14 cellular contexts compared by ENCODE assay signal in genomic region chr10:6180480-6181110, GRCh38. TPM values are rescaled to one million over a fixed set of nuclear protein-coding genes. Genes with fewer than 3 reads are reported as not detected.
DNase-seq lines count a peak whose midpoint lies in the region; ATAC-seq, FAIRE-seq and TF ChIP-seq lines count a peak whose summit lies in the region.
"Had no signal": no experiment of that assay in that cellular context is flagged by ENCODE, and none has a peak within 500 bp of the region (broad histone marks: within the 10 kb centered on the region; RNA-seq: fewer than 3 reads in every experiment).

No MANE protein-coding gene starts in this region.

- no peak for TF ChIP-seq EP300 in GM12878 (IDR thresholded peaks at IDR 0.05; ENCODE audit: borderline replicate concordance in 1 of 2, control insufficient read depth in 1 of 2, low read depth in 2 of 2, low read length in 2 of 2)

- H3K27ac ChIP-seq in HEK293 (ENCODE audit: extremely low read depth, low read depth, low read length) (no peak overlapping the region), GM12878 (ENCODE audit: control insufficient read depth, insufficient read depth) (no peak overlapping the region)
- H3K27ac ChIP-seq: 22Rv1 had no signal

- BruUV-seq in GM12878 (replicated peaks; lab: Mats Ljungman, UMichigan): no TSS peak

- H3K27me3 Mint-ChIP-seq in activated CD4-positive, alpha-beta T cell treated with anti-CD3 and anti-CD28 coated beads, Interleukin-2, amount 10 ng/mL, durations not matched to agents 7 days and 5 days: no peaks in the 10 kb centered on the region

- intact Hi-C loops in GM12878 (cut with micrococcal nuclease; ENCODE audit: unreplicated experiment) (no loop called here), head of caudate nucleus (cut with DNase I) (no loop called here)

- no peaks in the 10 kb centered on the region for H4K20me1 ChIP-seq in GM12878 (ENCODE audit: control insufficient read depth, insufficient read depth)

- 57% methylated on average over 4 of the region's 4 CpGs for WGBS in GM12878 (ENCODE audit: insufficient coverage, insufficient replicate concordance, low lambda C conversion rate, missing lambda C conversion rate)

- no peak overlapping the region for H2AFZ ChIP-seq in GM12878 (ENCODE audit: control insufficient read depth, low read depth, low read length)

- peaks cover 43% of the 10 kb centered on the region for H3K4me1 Mint-ChIP-seq in activated CD4-positive, alpha-beta T cell treated with anti-CD3 and anti-CD28 coated beads, Interleukin-2, amount 10 ng/mL, durations not matched to agents 7 days and 5 days

- no peak for TF ChIP-seq POLR2A in GM12878 (IDR thresholded peaks at IDR 0.05; ENCODE audit: low read depth, low read length)

- CTCF ChIA-PET in activated CD4-positive, alpha-beta T cell treated with anti-CD3 and anti-CD28 coated beads, Interleukin-2, amount 10 ng/mL, durations not matched to agents 7 days and 5 days (lab: Charles Lee): interaction anchor here (1.9 kb wide), 1 partner anchor 22 kb away, joined by 6 read pairs; the partner anchor contains the start of gene PFKFB3
- CTCF ChIA-PET in HEK293 (lab: Yijun Ruan, JAX): no interaction called here
- CTCF ChIA-PET in GM12878 (lab: Yijun Ruan, JAX): no interaction called here

- H3K9me3 Mint-ChIP-seq in activated CD4-positive, alpha-beta T cell treated with anti-CD3 and anti-CD28 coated beads, Interleukin-2, amount 10 ng/mL, durations not matched to agents 7 days and 5 days: no peaks in the 10 kb centered on the region

- TF ChIP-seq RAD21 in GM12878 (IDR thresholded peaks at IDR 0.05; ENCODE audit: insufficient read depth, low read depth, low read length): no peak

- no peak for TF ChIP-seq CTCF in HEK293 (tag by site-specific recombination; IDR thresholded peaks at IDR 0.05)
- no peak for TF ChIP-seq CTCF in GM12878 (IDR thresholded peaks at IDR 0.05 in 2 of 3, conservative IDR thresholded peaks at IDR 0.05 in 1 of 3; ENCODE audit: control insufficient read depth in 2 of 3, extremely low read depth in 1 of 3, insufficient read depth in 1 of 3, low read depth in 3 of 3, low read length in 3 of 3)

- ATAC-seq in GM12878: no peak

- H3K4me3 ChIP-seq in HEK293 (ENCODE audit: low read depth, low read length) (no peak overlapping the region), GM12878 (no peak overlapping the region)

- H3K36me3 ChIP-seq in HEK293 (ENCODE audit: control insufficient read depth in 2 of 2, insufficient read depth in 1 of 2, low read length in 2 of 2) (no peaks in the 10 kb centered on the region), GM12878 (ENCODE audit: control insufficient read depth in 2 of 2, insufficient read depth in 2 of 2, low read length in 1 of 2) (peaks cover 0 to 1% of the 10 kb centered on the region in 2 experiments; a peak in 1 of 4 replicates)

- POLR2A ChIA-PET in activated CD4-positive, alpha-beta T cell treated with anti-CD3 and anti-CD28 coated beads, Interleukin-2, amount 10 ng/mL, durations not matched to agents 7 days and 5 days (lab: Charles Lee): no interaction called here
- POLR2A ChIA-PET in HEK293 (lab: Yijun Ruan, JAX): no interaction called here
- POLR2A ChIA-PET in GM12878 (lab: Charles Lee): no interaction called here

- SMC1A ChIA-PET in GM12878 (lab: Charles Lee; ENCODE audit: uncharacterized antibody, unreplicated experiment): interaction anchor here (0.6 kb wide), 1 partner anchor 442 kb away, joined by 3 read pairs; no protein-coding TSS in a partner anchor

- H3K9ac ChIP-seq in GM12878 (ENCODE audit: control insufficient read depth, insufficient read depth, low read length): no peak overlapping the region

- H3K4me3 Mint-ChIP-seq in activated CD4-positive, alpha-beta T cell treated with anti-CD3 and anti-CD28 coated beads, Interleukin-2, amount 10 ng/mL, durations not matched to agents 7 days and 5 days: no peak overlapping the region
- H3K4me3 Mint-ChIP-seq: CD14-positive monocyte had no signal

- no peaks in the 10 kb centered on the region for H3K9me3 ChIP-seq in HEK293 (ENCODE audit: control insufficient read depth, insufficient read depth, low read depth, low read length)
- no peaks in the 10 kb centered on the region for H3K9me3 ChIP-seq in GM12878 (replicated peaks; ENCODE audit: control insufficient read depth, insufficient read depth, low read length)

- no peak for DNase-seq in activated CD4-positive, alpha-beta T cell treated with anti-CD3 and anti-CD28 coated beads, Interleukin-2, amount 10 ng/mL, durations not matched to agents 7 days and 5 days
- no peak for DNase-seq in activated CD4-positive, alpha-beta T cell treated with anti-CD3 and anti-CD28 coated beads for 1 hour
- DNase-seq in GM12878 (ENCODE audit: low read depth, low spot score) (no peak), glomerular visceral epithelial cell (ENCODE audit: extremely low spot score) (no peak), head of caudate nucleus (no peak), GM19238 (ENCODE audit: insufficient read length, low spot score) (no peak)
- DNase-seq: DMS 273 treated with DMSO at 0.1 percent for 48 hours, HCEC 1CT, IMR-90, KG1 had no signal

- H3K4me2 ChIP-seq in GM12878 (ENCODE audit: control insufficient read depth, insufficient read depth): no peak overlapping the region

- RAD21 ChIA-PET in GM12878 (lab: Charles Lee; ENCODE audit: unreplicated experiment): interaction anchor here (1.0 kb wide), 1 partner anchor 20 kb away, joined by 3 read pairs; no protein-coding TSS in a partner anchor

- no peaks in the 10 kb centered on the region; the same call in 1 of the 2 replicates for H3K79me2 ChIP-seq in GM12878 (ENCODE audit: control insufficient read depth, insufficient read depth, low read length)

- in situ Hi-C loops in GM12878 (cut with MboI): no loop called here

- no peaks in the 10 kb centered on the region for H3K4me1 ChIP-seq in HEK293 (ENCODE audit: control insufficient read depth, insufficient read depth, low read length)
- H3K4me1 ChIP-seq in GM12878 (ENCODE audit: control insufficient read depth, insufficient read depth, low read length): peaks cover 10% of the 10 kb centered on the region

- peak; percentile 44 for FAIRE-seq in GM12878 (lab: Jason Lieb, UNC)
- FAIRE-seq: GM19239 had no signal

- peaks cover 14% of the 10 kb centered on the region for H3K36me3 Mint-ChIP-seq in activated CD4-positive, alpha-beta T cell treated with anti-CD3 and anti-CD28 coated beads, Interleukin-2, amount 10 ng/mL, durations not matched to agents 7 days and 5 days (ENCODE audit: low read depth)

- no peaks in the 10 kb centered on the region for H3K27me3 ChIP-seq in GM12878 (replicated peaks in 1 of 2; ENCODE audit: control insufficient read depth in 2 of 2, insufficient read depth in 2 of 2, low read length in 1 of 2)

- H3K27ac Mint-ChIP-seq in activated CD4-positive, alpha-beta T cell treated with anti-CD3 and anti-CD28 coated beads, Interleukin-2, amount 10 ng/mL, durations not matched to agents 7 days and 5 days: peak overlapping the region; percentile 41

TF ChIP-seq in HEK293, 187 proteins besides CTCF, POLR2A, EP300 and RAD21 (continues in another document):
- peak; percentile 63; the same call in 1 of the 2 replicates for TF ChIP-seq ZNF121 (tag by site-specific recombination; IDR thresholded peaks at IDR 0.05)

TF ChIP-seq in GM12878, 131 proteins besides CTCF, POLR2A, EP300 and RAD21:
- TF ChIP-seq RAD51 (IDR thresholded peaks at IDR 0.05) (peak; percentile 79; the same call in 1 of the 2 replicates), BHLHE40 (IDR thresholded peaks at IDR 0.05; ENCODE audit: borderline replicate concordance in 1 of 2, low read depth in 2 of 2, low read length in 1 of 2) (peak in 1 of 2 experiments; percentile 24; a peak in 1 of 4 replicates), WRNIP1 (IDR thresholded peaks at IDR 0.05; ENCODE audit: borderline replicate concordance, low read depth, low read length) (no peak), IRF3 (IDR thresholded peaks at IDR 0.05) (no peak), ZNF217 (IDR thresholded peaks at IDR 0.05) (no peak), ZNF207 (IDR thresholded peaks at IDR 0.05; ENCODE audit: borderline replicate concordance) (no peak)
- TF ChIP-seq, protein P1, sequence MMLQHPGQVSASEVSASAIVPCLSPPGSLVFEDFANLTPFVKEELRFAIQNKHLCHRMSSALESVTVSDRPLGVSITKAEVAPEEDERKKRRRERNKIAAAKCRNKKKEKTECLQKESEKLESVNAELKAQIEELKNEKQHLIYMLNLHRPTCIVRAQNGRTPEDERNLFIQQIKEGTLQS (IDR thresholded peaks at IDR 0.05; ENCODE audit: borderline replicate concordance, extremely low read depth, low read depth, low read length): no peak
TF ChIP-seq in GM12878: peak in this region for 2.

RNA-seq across cellular contexts. Expression of gene PFKFB3, which starts 22.1 kb away (rescaled TPM):
- 10 to 100 TPM; 77.1 to 82.2 TPM for total RNA-seq in activated CD4-positive, alpha-beta T cell treated with anti-CD3 and anti-CD28 coated beads, Interleukin-2, amount 10 ng/mL, durations not matched to agents 7 days and 5 days
- 217 and 258 TPM in 2 replicates for total RNA-seq in GM12878 (2013; cell fraction: nucleolus; rRNA removed)
- total RNA-seq in GM12878 (2014; rRNA removed): 13.0 and 14.7 TPM in 2 replicates
- total RNA-seq in GM12878 (2014; rRNA removed; fragmentation: Illumina TruSeq; extraction: Trizol): 7.9 and 8.1 TPM in 2 replicates
- total RNA-seq in GM12878 (2021): 23.5 and 26.8 TPM in 2 replicates
- 6.9 TPM for polyA plus RNA-seq in GM12878 (2011; ENCODE audit: low read depth)
- 21.8 and 46.7 TPM in 2 replicates for polyA plus RNA-seq in GM12878 (2011; rRNA removed)
- 38.7 and 47.0 TPM in 2 replicates for polyA plus RNA-seq in GM12878 (2011; cell fraction: cytosol; rRNA removed)
- 115 and 127 TPM in 2 replicates for polyA plus RNA-seq in GM12878 (2011; cell fraction: nucleus; rRNA removed)
- 14.6 and 20.5 TPM in 2 replicates for polyA plus RNA-seq in GM12878 (2012)
- polyA plus RNA-seq in GM12878 (2014; fragmentation: Illumina TruSeq; extraction: Trizol): 10.2 and 14.2 TPM in 2 replicates
- polyA plus RNA-seq in GM12878 (2014; fragmentation: Nextera tagmentation; extraction: Ambion mirVana): 1 to 10 TPM; 1.6 to 2.6 TPM
- 13.3 and 14.6 TPM in 2 replicates for polyA plus RNA-seq in GM12878 (2014; rRNA removed)
- polyA plus RNA-seq in GM12878 (2016; fragmentation: Nextera tagmentation; extraction: Ambion mirVana): 10 to 100 TPM; 18.8 to 19.4 TPM
- polyA minus RNA-seq in GM12878 (2011; rRNA and poly(A)+ RNA removed): 48.5 and 62.2 TPM in 2 replicates
- 12.2 and 18.8 TPM in 2 replicates for polyA minus RNA-seq in GM12878 (2011; cell fraction: cytosol; rRNA and poly(A)+ RNA removed)
- 57.4 and 65.9 TPM in 2 replicates for polyA minus RNA-seq in GM12878 (2011; cell fraction: nucleus; rRNA and poly(A)+ RNA removed)
